Comparison of ENCODE assay signal across 10 cellular contexts in genomic region chr6:151392429-151392828, GRCh38. TPM values are rescaled to one million over a fixed set of nuclear protein-coding genes. Genes with fewer than 3 reads are reported as not detected.
DNase-seq lines count a peak whose midpoint lies in the region; ATAC-seq, FAIRE-seq and TF ChIP-seq lines count a peak whose summit lies in the region.
"Had no signal": no experiment of that assay in that cellular context is flagged by ENCODE, and none has a peak within 500 bp of the region (broad histone marks: within the 10 kb centered on the region; RNA-seq: fewer than 3 reads in every experiment).

No MANE protein-coding gene starts in this region.

- no peaks in the 10 kb centered on the region for H3K27me3 ChIP-seq in PC-3 (ENCODE audit: low read length)
- no peaks in the 10 kb centered on the region for H3K27me3 ChIP-seq in endothelial cell of umbilical vein (ENCODE audit: control insufficient read depth in 2 of 2, insufficient read depth in 2 of 2, low read length in 2 of 2)
- no peaks in the 10 kb centered on the region for H3K27me3 ChIP-seq in osteoblast (ENCODE audit: insufficient read depth, low read length)

- BruUV-seq in Calu3 (replicated peaks; lab: Mats Ljungman, UMichigan) (TSS peak; percentile 44), PC-3 (replicated peaks; lab: Mats Ljungman, UMichigan) (TSS peak; percentile 40), endothelial cell of umbilical vein (replicated peaks; lab: Mats Ljungman, UMichigan) (TSS peak; percentile 35)

- H3K27me3 Mint-ChIP-seq in Calu3 (ENCODE audit: unreplicated experiment), result no peaks in the 10 kb centered on the region

- H3K4me2 ChIP-seq in PC-3 (ENCODE audit: low read length) (peak overlapping the region; percentile 90), endothelial cell of umbilical vein (ENCODE audit: insufficient read depth, low read length) (peak overlapping the region; percentile 79), osteoblast (ENCODE audit: insufficient read depth, low read length) (peak overlapping the region; percentile 89)

- H3K9ac ChIP-seq in PC-3 (ENCODE audit: low read length) (peak overlapping the region; percentile 57), endothelial cell of umbilical vein (replicated peaks; ENCODE audit: extremely low read depth, insufficient read depth, low read length) (peak overlapping the region; percentile 59)

- TF ChIP-seq CTCF in Calu3 (IDR thresholded peaks at IDR 0.05; ENCODE audit: unreplicated experiment), result no peak
- TF ChIP-seq CTCF in PC-3 (conservative IDR thresholded peaks at IDR 0.05; ENCODE audit: low read depth, low read length), result no peak
- no peak for TF ChIP-seq CTCF in endothelial cell of umbilical vein (IDR thresholded peaks at IDR 0.05; ENCODE audit: extremely low read depth in 1 of 2, insufficient read depth in 1 of 2, low read depth in 1 of 2, low read length in 2 of 2)
- no peak for TF ChIP-seq CTCF in osteoblast (IDR thresholded peaks at IDR 0.05; ENCODE audit: extremely low read depth, low read depth, low read length)

- H3K27ac ChIP-seq in PC-3 (ENCODE audit: low read length), result peak overlapping the region; percentile 50
- peak overlapping the region; percentile 55 for H3K27ac ChIP-seq in endothelial cell of umbilical vein (ENCODE audit: insufficient read depth, low read depth, low read length)
- H3K27ac ChIP-seq in osteoblast (ENCODE audit: low read depth, low read length), result peak overlapping the region; percentile 34

- dilution Hi-C loops in endothelial cell of umbilical vein (cut with MboI; ENCODE audit: extremely low pct_ligation_motif_present, low sequenced_read_pairs), result no loop called here

- H3K9me1 ChIP-seq in endothelial cell of umbilical vein (replicated peaks; ENCODE audit: control insufficient read depth, extremely low read depth, insufficient read depth, low read length), result no peaks in the 10 kb centered on the region

- no peaks in the 10 kb centered on the region for H3F3A ChIP-seq in PC-3 (ENCODE audit: low read length, unreplicated experiment)

- FAIRE-seq in endothelial cell of umbilical vein (lab: Jason Lieb, UNC), result no peak
- FAIRE-seq: endometrium had no signal

- TF ChIP-seq POLR2A in endothelial cell of umbilical vein (IDR thresholded peaks at IDR 0.05; ENCODE audit: low read depth, low read length), result no peak

- H3K36me3 Mint-ChIP-seq in Calu3 (ENCODE audit: insufficient read depth, unreplicated experiment), result peaks cover 46% of the 10 kb centered on the region

- DNase-seq in Calu3, result no peak
- no peak for DNase-seq in PC-3
- DNase-seq in endothelial cell of umbilical vein (ENCODE audit: low read depth, low spot score), result no peak
- no peak for DNase-seq in osteoblast (ENCODE audit: insufficient read length, low spot score, missing footprints)
- no peak for DNase-seq in RKO (ENCODE audit: low spot score)
- DNase-seq in NCI-H2171 treated with DMSO at 0.1 percent for 48 hours (lab: John Stamatoyannopoulos, UW), result no peak
- no peak for DNase-seq in central memory CD4-positive, alpha-beta T cell
- DNase-seq: NCI-H226 had no signal

- intact Hi-C loops in Calu3 (cut with micrococcal nuclease; ENCODE audit: unreplicated experiment) (no loop called here), PC-3 (cut with micrococcal nuclease) (no loop called here), endothelial cell of umbilical vein (cut with micrococcal nuclease) (loop anchor here (5.0 kb wide), 1 partner anchor 500 kb away; no protein-coding TSS in a partner anchor)

- H3K4me1 ChIP-seq in PC-3 (ENCODE audit: insufficient read depth, low read length) (peaks cover 30% of the 10 kb centered on the region), endothelial cell of umbilical vein (ENCODE audit: control insufficient read depth, extremely low read depth, insufficient read depth, low read length) (peaks cover 35% of the 10 kb centered on the region), osteoblast (ENCODE audit: insufficient read depth, low read length) (peaks cover 38% of the 10 kb centered on the region)

- ATAC-seq in PC-3, result no peak
- ATAC-seq in HG03521 (IDR thresholded peaks at IDR 0.05; ENCODE audit: unreplicated experiment), result no peak

- H2AFZ ChIP-seq in PC-3 (ENCODE audit: low read length) (no peak overlapping the region), endothelial cell of umbilical vein (ENCODE audit: low read depth, low read length) (no peak overlapping the region), osteoblast (ENCODE audit: low read length) (no peak overlapping the region)

- H4K20me1 ChIP-seq in PC-3 (ENCODE audit: low read length) (peaks cover 16% of the 10 kb centered on the region), endothelial cell of umbilical vein (replicated peaks; ENCODE audit: control insufficient read depth, extremely low read depth, insufficient read depth, low read length) (peaks cover 19% of the 10 kb centered on the region), osteoblast (ENCODE audit: insufficient read depth, low read length) (peaks cover 52% of the 10 kb centered on the region)

- H3K4me3 Mint-ChIP-seq in Calu3 (ENCODE audit: low read depth, unreplicated experiment), result peak overlapping the region; percentile 86

- peaks cover 7% of the 10 kb centered on the region; the same call in 1 of the 2 replicates for H3K36me3 ChIP-seq in PC-3 (ENCODE audit: low read depth, low read length)
- H3K36me3 ChIP-seq in endothelial cell of umbilical vein (ENCODE audit: control insufficient read depth in 2 of 2, extremely low read depth in 1 of 2, insufficient read depth in 2 of 2, low read length in 2 of 2), result no peaks in the 10 kb centered on the region
- H3K36me3 ChIP-seq in osteoblast (ENCODE audit: insufficient read depth, low read length), result no peaks in the 10 kb centered on the region

- CTCF ChIA-PET in Calu3 (lab: Charles Lee), result interaction anchor here (0.5 kb wide), 1 partner anchor 122 kb away, joined by 9 read pairs; no protein-coding TSS in a partner anchor
- CTCF ChIA-PET in PC-3 (lab: Charles Lee), result interaction anchor here (0.6 kb wide), 1 partner anchor 23 kb away, joined by 3 read pairs; no protein-coding TSS in a partner anchor
- CTCF ChIA-PET in endothelial cell of umbilical vein (lab: Charles Lee), result interaction anchor here (1.0 kb wide), 1 partner anchor 14 kb away, joined by 5 read pairs; no protein-coding TSS in a partner anchor

- POLR2A ChIA-PET in PC-3 (lab: Charles Lee; ENCODE audit: unreplicated experiment) (no interaction called here), endothelial cell of umbilical vein (lab: Charles Lee) (no interaction called here)

- H3K79me2 ChIP-seq in PC-3 (ENCODE audit: low read length), result peaks cover 81% of the 10 kb centered on the region
- H3K79me2 ChIP-seq in endothelial cell of umbilical vein (ENCODE audit: control insufficient read depth, insufficient read depth, low read length), result peaks cover 75% of the 10 kb centered on the region
- peaks cover 76% of the 10 kb centered on the region for H3K79me2 ChIP-seq in osteoblast (ENCODE audit: insufficient read depth, low read length)

- H3K9me2 ChIP-seq in PC-3 (replicated peaks; ENCODE audit: low read length), result no peaks in the 10 kb centered on the region

- H3K4me1 Mint-ChIP-seq in Calu3 (ENCODE audit: low read depth, unreplicated experiment), result peaks cover 14% of the 10 kb centered on the region

- H3K9me3 Mint-ChIP-seq in Calu3 (ENCODE audit: low read depth, unreplicated experiment), result no peaks in the 10 kb centered on the region

- H3K4me3 ChIP-seq in PC-3 (ENCODE audit: low read length), result peak overlapping the region; percentile 76
- H3K4me3 ChIP-seq in endothelial cell of umbilical vein (replicated peaks in 1 of 3; ENCODE audit: insufficient read depth in 1 of 3, low read depth in 1 of 3, low read length in 3 of 3), result peak overlapping the region; percentile 18 to 93 (median 76)
- H3K4me3 ChIP-seq in osteoblast (ENCODE audit: insufficient read depth, low read length), result peak overlapping the region; percentile 88

- H3K9me3 ChIP-seq in PC-3 (ENCODE audit: low read length), result no peaks in the 10 kb centered on the region
- no peaks in the 10 kb centered on the region for H3K9me3 ChIP-seq in endothelial cell of umbilical vein (replicated peaks; ENCODE audit: control insufficient read depth, insufficient read depth, low read length)
- H3K9me3 ChIP-seq in osteoblast (ENCODE audit: low read depth, low read length), result no peaks in the 10 kb centered on the region

- peak overlapping the region; percentile 95 for H3K27ac Mint-ChIP-seq in Calu3 (ENCODE audit: unreplicated experiment)

TF ChIP-seq in endothelial cell of umbilical vein, 7 proteins besides CTCF, POLR2A, EP300 and RAD21 (continues in another document):
- TF ChIP-seq JUN (IDR thresholded peaks at IDR 0.05; ENCODE audit: borderline replicate concordance, insufficient read depth, insufficient read length, low read depth) (no peak), MAX (IDR thresholded peaks at IDR 0.05; ENCODE audit: insufficient read depth, insufficient read length) (no peak), POLR2AphosphoS5 (IDR thresholded peaks at IDR 0.05; ENCODE audit: insufficient read depth, low read depth, low read length) (no peak), EZH2 (IDR thresholded peaks at IDR 0.05; ENCODE audit: borderline replicate concordance, low read depth, low read length, severe bottlenecking) (no peak)

RNA-seq across cellular contexts. Expression of gene ZBTB2, which starts 1.1 kb away (rescaled TPM):
- total RNA-seq in Calu3 (2022) (15.2 and 15.7 TPM in 2 replicates), PC-3 (2014; rRNA removed) (17.5 and 20.3 TPM in 2 replicates), endothelial cell of umbilical vein (13.1 and 13.6 TPM in 2 replicates), osteoblast (7.1 and 8.7 TPM in 2 replicates)
- 11.3 and 11.8 TPM in 2 replicates for polyA plus RNA-seq in endothelial cell of umbilical vein
- polyA plus RNA-seq in endothelial cell of umbilical vein (2011; cell fraction: cytosol; rRNA removed), result 13.3 and 15.3 TPM in 2 replicates
- 10.3 and 10.4 TPM in 2 replicates for polyA plus RNA-seq in endothelial cell of umbilical vein (2011; cell fraction: nucleus; rRNA removed)
- polyA plus RNA-seq in endothelial cell of umbilical vein (2012), result 8.1 and 13.4 TPM in 2 replicates
- 21.8 and 23.6 TPM in 2 replicates for polyA minus RNA-seq in endothelial cell of umbilical vein
- polyA minus RNA-seq in endothelial cell of umbilical vein (2011; cell fraction: cytosol; rRNA and poly(A)+ RNA removed), result 13.7 TPM
- 6.4 and 8.0 TPM in 2 replicates for polyA minus RNA-seq in endothelial cell of umbilical vein (2011; cell fraction: nucleus; rRNA and poly(A)+ RNA removed)

RNA-seq across cellular contexts. Expression of gene RMND1, which starts 59.5 kb away (rescaled TPM):
- total RNA-seq in Calu3 (2022), result 13.2 and 15.5 TPM in 2 replicates
- total RNA-seq in PC-3 (2014; rRNA removed), result 13.9 and 20.8 TPM in 2 replicates
- total RNA-seq in endothelial cell of umbilical vein, result 17.2 and 21.4 TPM in 2 replicates
- polyA plus RNA-seq in endothelial cell of umbilical vein, result 4.1 and 6.3 TPM in 2 replicates
- polyA plus RNA-seq in endothelial cell of umbilical vein (2011; cell fraction: cytosol; rRNA removed), result 11.2 and 12.4 TPM in 2 replicates
- 7.9 and 10.5 TPM in 2 replicates for polyA plus RNA-seq in endothelial cell of umbilical vein (2011; cell fraction: nucleus; rRNA removed)
- polyA plus RNA-seq in endothelial cell of umbilical vein (2012), result 16.0 and 22.0 TPM in 2 replicates
- 14.9 and 15.0 TPM in 2 replicates for polyA minus RNA-seq in endothelial cell of umbilical vein
- 5.6 TPM for polyA minus RNA-seq in endothelial cell of umbilical vein (2011; cell fraction: cytosol; rRNA and poly(A)+ RNA removed)
- 18.8 and 20.5 TPM in 2 replicates for polyA minus RNA-seq in endothelial cell of umbilical vein (2011; cell fraction: nucleus; rRNA and poly(A)+ RNA removed)
- 55.7 and 56.5 TPM in 2 replicates for total RNA-seq in osteoblast
